30 cellular contexts compared by ENCODE assay signal in genomic region chr4:3460926-3461325, GRCh38. TPM values are rescaled to one million over a fixed set of nuclear protein-coding genes. Genes with fewer than 3 reads are reported as not detected.
DNase-seq lines count a peak whose midpoint lies in the region; ATAC-seq and TF ChIP-seq lines count a peak whose summit lies in the region.
"Had no signal": no experiment of that assay in that cellular context is flagged by ENCODE, and none has a peak within 500 bp of the region (broad histone marks: within the 10 kb centered on the region; RNA-seq: fewer than 3 reads in every experiment).

No MANE protein-coding gene starts in this region.

- H3K27ac ChIP-seq in coronary artery (peak overlapping the region; percentile 46 to 88), thoracic aorta (peak overlapping the region; percentile 74)
- H3K27ac ChIP-seq: vagina had no signal

- H3K4me1 ChIP-seq in thoracic aorta (ENCODE audit: control insufficient read depth in 1 of 2, low read depth in 2 of 2), result peaks cover 19 to 34% of the 10 kb centered on the region in 2 donors

- H3K27me3 ChIP-seq in thoracic aorta (replicated peaks; ENCODE audit: insufficient read depth), result no peaks in the 10 kb centered on the region
- H3K27me3 ChIP-seq: vagina had no signal

- ATAC-seq in activated CD8-positive, alpha-beta memory T cell treated with anti-CD3 and anti-CD28 coated beads, Interleukin-2, amount 10 ng/mL, durations not matched to agents 7 days and 5 days, result peak; percentile 30
- no peak for ATAC-seq in thoracic aorta (ENCODE audit: insufficient number of reproducible peaks, low FRiP score, low read depth)
- ATAC-seq: activated naive CD8-positive, alpha-beta T cell treated with anti-CD3 and anti-CD28 coated beads, Interleukin-2, amount 50 U/mL, for 24 hours; activated T-cell treated with anti-CD3 and anti-CD28 coated beads, Interleukin-2, amount 50 U/mL, for 4 hours; HCT116; naive thymus-derived CD4-positive, alpha-beta T cell had no signal

- H3K27me3 Mint-ChIP-seq in activated CD8-positive, alpha-beta memory T cell treated with anti-CD3 and anti-CD28 coated beads, Interleukin-2, amount 10 ng/mL, durations not matched to agents 7 days and 5 days, result peaks cover 15% of the 10 kb centered on the region

- CTCF ChIA-PET in activated CD8-positive, alpha-beta memory T cell treated with anti-CD3 and anti-CD28 coated beads, Interleukin-2, amount 10 ng/mL, durations not matched to agents 7 days and 5 days (lab: Charles Lee), result interaction anchor here (1.1 kb wide), 1 partner anchor 17 kb away, joined by 3 read pairs; no protein-coding TSS in a partner anchor

- TF ChIP-seq CTCF in coronary artery (IDR thresholded peaks at IDR 0.05) (no peak), thoracic aorta (IDR thresholded peaks at IDR 0.05) (no peak)

- H3K4me3 Mint-ChIP-seq in activated CD8-positive, alpha-beta memory T cell treated with anti-CD3 and anti-CD28 coated beads, Interleukin-2, amount 10 ng/mL, durations not matched to agents 7 days and 5 days, result no peak overlapping the region
- H3K4me3 Mint-ChIP-seq: activated CD4-positive, alpha-beta T cell treated with anti-CD3 and anti-CD28 coated beads, Interleukin-2, amount 10 ng/mL, durations not matched to agents 24 days and 14 days; activated naive CD8-positive, alpha-beta T cell treated with anti-CD3 and anti-CD28 coated beads, Interleukin-2, amount 50 U/mL, for 24 hours; activated T-cell treated with anti-CD3 and anti-CD28 coated beads, Interleukin-2, amount 50 U/mL, for 4 hours; CD4-positive, alpha-beta memory T cell; naive thymus-derived CD4-positive, alpha-beta T cell; stimulated activated effector memory CD8-positive, alpha-beta T cell treated with anti-CD3 and anti-CD28 coated beads, Interleukin-12 subunit alpha, Interleukin-12 subunit beta, amount 100 ng/mL, for 72 hours had no signal

- H3K4me1 Mint-ChIP-seq in activated CD8-positive, alpha-beta memory T cell treated with anti-CD3 and anti-CD28 coated beads, Interleukin-2, amount 10 ng/mL, durations not matched to agents 7 days and 5 days, result no peaks in the 10 kb centered on the region
- H3K4me1 Mint-ChIP-seq: activated CD4-positive, alpha-beta T cell treated with anti-CD3 and anti-CD28 coated beads, Interleukin-2, amount 10 ng/mL, durations not matched to agents 24 days and 14 days; activated naive CD8-positive, alpha-beta T cell treated with anti-CD3 and anti-CD28 coated beads, Interleukin-2, amount 50 U/mL, for 24 hours; CD4-positive, alpha-beta memory T cell; stimulated activated effector memory CD8-positive, alpha-beta T cell treated with anti-CD3 and anti-CD28 coated beads, Interleukin-12 subunit alpha, Interleukin-12 subunit beta, amount 100 ng/mL, for 72 hours had no signal

- no peak overlapping the region for H3K27ac Mint-ChIP-seq in activated CD8-positive, alpha-beta memory T cell treated with anti-CD3 and anti-CD28 coated beads, Interleukin-2, amount 10 ng/mL, durations not matched to agents 7 days and 5 days
- H3K27ac Mint-ChIP-seq: activated CD4-positive, alpha-beta T cell treated with anti-CD3 and anti-CD28 coated beads, Interleukin-2, amount 10 ng/mL, durations not matched to agents 24 days and 14 days; activated naive CD8-positive, alpha-beta T cell treated with anti-CD3 and anti-CD28 coated beads, Interleukin-2, amount 50 U/mL, for 24 hours; CD4-positive, alpha-beta memory T cell; naive thymus-derived CD4-positive, alpha-beta T cell; stimulated activated effector memory CD8-positive, alpha-beta T cell treated with anti-CD3 and anti-CD28 coated beads, Interleukin-12 subunit alpha, Interleukin-12 subunit beta, amount 100 ng/mL, for 72 hours had no signal

- H3K36me3 ChIP-seq in thoracic aorta, result no peaks in the 10 kb centered on the region
- H3K36me3 ChIP-seq: vagina had no signal

- no peak overlapping the region for H3K4me3 ChIP-seq in coronary artery
- no peak overlapping the region for H3K4me3 ChIP-seq in thoracic aorta
- H3K4me3 ChIP-seq: vagina had no signal

- no peak for DNase-seq in activated CD8-positive, alpha-beta memory T cell treated with anti-CD3 and anti-CD28 coated beads, Interleukin-2, amount 10 ng/mL, durations not matched to agents 7 days and 5 days
- no peak for DNase-seq in activated CD8-positive, alpha-beta memory T cell treated with anti-CD3 and anti-CD28 coated beads, Interleukin-2, amount 50 U/mL, for 48 hours
- DNase-seq in coronary artery (ENCODE audit: low spot score), result no peak
- peak; percentile 90 for DNase-seq in myocyte (ENCODE audit: low read depth)
- DNase-seq in thoracic aorta (ENCODE audit: low spot score), result no peak
- no peak for DNase-seq in activated CD4-positive, CD25-positive, alpha-beta regulatory T cell (lab: John Stamatoyannopoulos, UW)
- DNase-seq in DMS 273 (lab: John Stamatoyannopoulos, UW; ENCODE audit: unreplicated experiment), result no peak
- DNase-seq in stimulated activated CD4-positive, alpha-beta T cell treated with anti-CD3 and anti-CD28 coated beads, Interleukin-4, amount 100 ng/mL, for 4 hours, result no peak
- DNase-seq: 8988T; activated CD4-positive, alpha-beta T cell treated with anti-CD3 and anti-CD28 coated beads, Interleukin-2, amount 10 ng/mL, durations not matched to agents 24 days and 14 days; activated gamma-delta T cell treated with Interleukin-2 at 50 U/mL for 16 hours; activated naive CD8-positive, alpha-beta T cell treated with anti-CD3 and anti-CD28 coated beads, Interleukin-2, amount 50 U/mL, for 24 hours; activated T-cell treated with anti-CD3 and anti-CD28 coated beads, Interleukin-2, amount 50 U/mL, for 4 hours; EL; mesendoderm; naive thymus-derived CD4-positive, alpha-beta T cell; NCI-H1105; stimulated activated CD4-positive, alpha-beta T cell treated with anti-CD3 and anti-CD28 coated beads, Interleukin-12 subunit alpha, Interleukin-12 subunit beta, amount 100 ng/mL, for 4 hours; stimulated activated CD4-positive, alpha-beta T cell treated with anti-CD3 and anti-CD28 coated beads, Interleukin-4, amount 100 ng/mL, for 1 hour had no signal

- H3K9me3 ChIP-seq in thoracic aorta, result no peaks in the 10 kb centered on the region
- H3K9me3 ChIP-seq: vagina had no signal

- no peaks in the 10 kb centered on the region for H3K36me3 Mint-ChIP-seq in activated CD8-positive, alpha-beta memory T cell treated with anti-CD3 and anti-CD28 coated beads, Interleukin-2, amount 10 ng/mL, durations not matched to agents 7 days and 5 days
- H3K36me3 Mint-ChIP-seq: CD4-positive, alpha-beta memory T cell; stimulated activated effector memory CD8-positive, alpha-beta T cell treated with anti-CD3 and anti-CD28 coated beads, Interleukin-12 subunit alpha, Interleukin-12 subunit beta, amount 100 ng/mL, for 72 hours had no signal

- no peaks in the 10 kb centered on the region for H3K9me3 Mint-ChIP-seq in activated CD8-positive, alpha-beta memory T cell treated with anti-CD3 and anti-CD28 coated beads, Interleukin-2, amount 10 ng/mL, durations not matched to agents 7 days and 5 days (ENCODE audit: low read depth)
- H3K9me3 Mint-ChIP-seq: activated CD4-positive, alpha-beta T cell treated with anti-CD3 and anti-CD28 coated beads, Interleukin-2, amount 10 ng/mL, durations not matched to agents 24 days and 14 days; stimulated activated effector memory CD8-positive, alpha-beta T cell treated with anti-CD3 and anti-CD28 coated beads, Interleukin-12 subunit alpha, Interleukin-12 subunit beta, amount 100 ng/mL, for 72 hours had no signal

RNA-seq across cellular contexts. Expression of gene DOK7, which starts 2.2 kb away (rescaled TPM):
- total RNA-seq in activated CD8-positive, alpha-beta memory T cell treated with anti-CD3 and anti-CD28 coated beads, Interleukin-2, amount 10 ng/mL, durations not matched to agents 7 days and 5 days, result not detected
- total RNA-seq in myocyte (112 and 228 TPM in 2 replicates), thoracic aorta (10 to 100 TPM in 1 of 2 donors, 1 to 10 TPM in 1; 8.8 to 36.7 TPM)
- 86.3 TPM for polyA plus RNA-seq in myocyte (2012)
- total RNA-seq: activated CD4-positive, alpha-beta T cell treated with anti-CD3 and anti-CD28 coated beads, Interleukin-2, amount 10 ng/mL, durations not matched to agents 24 days and 14 days; activated CD8-positive, alpha-beta memory T cell treated with anti-CD3 and anti-CD28 coated beads for 36 hours; activated T-cell treated with anti-CD3 and anti-CD28 coated beads, Interleukin-2, amount 50 U/mL, for 4 hours; CD4-positive, alpha-beta memory T cell; endothelial cell of umbilical vein; HT1080; naive thymus-derived CD4-positive, alpha-beta T cell; osteoblast; T-helper 2 cell treated with Interferon-gamma antibody and Interleukin-4, amounts not matched to agents 100 ng/mL and 5 ng/mL, for 36 hours had no signal
- polyA plus RNA-seq: endothelial cell of umbilical vein; fibroblast of lung; naive thymus-derived CD4-positive, alpha-beta T cell had no signal

RNA-seq across cellular contexts. Expression of gene HGFAC, which starts 19.2 kb away (rescaled TPM):
- not detected for total RNA-seq in activated CD8-positive, alpha-beta memory T cell treated with anti-CD3 and anti-CD28 coated beads, Interleukin-2, amount 10 ng/mL, durations not matched to agents 7 days and 5 days
- total RNA-seq in myocyte (0.47 and 0.48 TPM in 2 replicates), thoracic aorta (under 1 TPM in 1 of 2 donors, not detected in 1; 0.95 TPM)
- 1.3 TPM for polyA plus RNA-seq in myocyte (2012)
- total RNA-seq: activated CD4-positive, alpha-beta T cell treated with anti-CD3 and anti-CD28 coated beads, Interleukin-2, amount 10 ng/mL, durations not matched to agents 24 days and 14 days; activated CD8-positive, alpha-beta memory T cell treated with anti-CD3 and anti-CD28 coated beads for 36 hours; HT1080; kidney epithelial cell; osteoblast; T-helper 2 cell treated with Interferon-gamma antibody and Interleukin-4, amounts not matched to agents 100 ng/mL and 5 ng/mL, for 36 hours; vagina had no signal
- polyA plus RNA-seq: CD4-positive, alpha-beta memory T cell; fibroblast of lung; naive thymus-derived CD4-positive, alpha-beta T cell had no signal

Comparison
In these comparisons a context has a peak if more than half of its experiments do, and no peak if none do; other contexts are left out.
1. RNA of gene DOK7, which starts 2.2 kb away (total RNA-seq): 112 to 228 TPM in myocyte and 8.8 to 36.7 TPM in thoracic aorta; not detected in activated CD8-positive, alpha-beta memory T cell treated with anti-CD3 and anti-CD28 coated beads, Interleukin-2, amount 10 ng/mL, durations not matched to agents 7 days and 5 days; every median in the first group is over 4 times any median in the second.